Comparison of ENCODE assay signal across 8 cellular contexts in the genomic region with DNA sequence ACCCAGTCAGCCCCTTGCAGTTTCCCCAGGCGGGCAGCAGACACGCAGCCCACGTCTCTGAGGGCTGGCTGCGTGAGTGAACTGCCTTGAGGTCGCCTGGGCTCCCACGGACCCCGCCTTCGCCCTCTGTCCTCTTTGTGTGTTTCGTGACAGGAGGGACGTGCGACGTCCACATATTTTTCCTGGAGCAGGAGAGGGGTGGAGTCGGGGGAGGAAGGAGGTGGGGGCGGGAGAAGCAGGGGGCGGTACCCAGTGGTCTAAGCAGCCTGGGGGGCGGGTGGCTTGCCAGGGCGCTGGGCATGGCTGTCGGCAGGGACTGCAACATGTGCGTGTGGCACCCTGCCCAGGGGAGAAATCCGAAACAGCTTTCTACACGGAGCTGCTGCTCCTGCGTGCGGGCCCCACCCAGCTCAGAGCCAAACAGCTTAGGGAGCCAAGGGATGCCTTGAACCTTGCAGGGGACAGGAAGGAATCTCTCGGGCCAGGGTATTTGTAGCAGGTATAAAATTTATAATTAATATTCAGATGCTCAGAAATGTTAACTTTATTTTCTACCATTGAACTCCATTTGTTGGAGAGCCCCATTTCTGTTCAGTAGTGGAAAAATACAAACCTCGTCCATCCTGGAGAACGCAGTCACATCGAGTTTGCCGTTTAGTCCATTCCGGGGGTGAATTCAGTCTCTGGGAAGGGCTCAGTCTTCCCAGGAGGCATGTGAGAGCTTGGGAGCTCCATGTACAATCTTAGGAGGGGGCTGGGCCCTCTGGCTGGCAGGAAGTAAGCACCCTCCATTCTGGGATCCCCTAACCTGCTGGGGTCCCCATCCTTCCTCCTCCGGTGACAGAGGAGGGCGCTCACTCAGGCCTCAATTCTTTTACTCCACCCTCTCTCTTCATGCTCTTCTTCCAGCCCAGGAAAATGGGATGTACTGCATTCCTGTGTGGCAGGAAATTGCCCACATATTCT.
DNase-seq lines count a peak whose midpoint lies in the region; ATAC-seq lines count a peak whose summit lies in the region.

No MANE protein-coding gene starts in this region.

- no peak overlapping the region for H3K4me3 Mint-ChIP-seq in activated CD4-positive, alpha-beta T cell treated with anti-CD3 and anti-CD28 coated beads for 36 hours
- peak overlapping the region; percentile 65 for H3K4me3 Mint-ChIP-seq in stimulated activated naive CD8-positive, alpha-beta T cell treated with anti-CD3 and anti-CD28 coated beads, Interleukin-15, Interleukin-2, amounts not matched to agents 100 ng/mL and 50 ng/mL, for 24 hours

- CTCF ChIA-PET in activated CD4-positive, alpha-beta T cell treated with anti-CD3 and anti-CD28 coated beads for 36 hours (lab: Charles Lee) = interaction anchor here (0.6 to 1.3 kb wide), 3 partner anchors 213 to 218 kb away, joined by 3 read pairs; no protein-coding TSS in a partner anchor

- POLR2A ChIA-PET in activated CD4-positive, alpha-beta T cell treated with anti-CD3 and anti-CD28 coated beads for 36 hours (lab: Charles Lee) = interaction anchor here (0.6 kb wide), 1 partner anchor 47 kb away, joined by 5 read pairs; no protein-coding TSS in a partner anchor

- DNase-seq in activated CD4-positive, alpha-beta T cell treated with anti-CD3 and anti-CD28 coated beads for 36 hours = peak; percentile 33
- no peak for DNase-seq in activated CD4-positive, alpha-beta T cell treated with anti-CD3 and anti-CD28 coated beads, Interleukin-2, amount 50 U/mL, for 4 hours
- DNase-seq in NCI-H748 (lab: John Stamatoyannopoulos, UW; ENCODE audit: unreplicated experiment) (peak; percentile 66), left colon (peak; percentile 67 to 69)
- no peak for DNase-seq in stimulated activated CD4-positive, alpha-beta T cell treated with anti-CD3 and anti-CD28 coated beads, Interleukin-2, amount 100 ng/mL, for 48 hours
- no peak for DNase-seq in effector CD8-positive, alpha-beta T cell (lab: John Stamatoyannopoulos, UW)

- intact Hi-C loops in activated CD4-positive, alpha-beta T cell treated with anti-CD3 and anti-CD28 coated beads for 36 hours (cut with DNase I, micrococcal nuclease) = no loop called here
- intact Hi-C loops in left colon (cut with DNase I, micrococcal nuclease) = no loop called here

- H3K36me3 Mint-ChIP-seq in activated CD4-positive, alpha-beta T cell treated with anti-CD3 and anti-CD28 coated beads for 36 hours (ENCODE audit: low read depth) = no peaks in the 10 kb centered on the region
- no peaks in the 10 kb centered on the region for H3K36me3 Mint-ChIP-seq in stimulated activated naive CD8-positive, alpha-beta T cell treated with anti-CD3 and anti-CD28 coated beads, Interleukin-15, Interleukin-2, amounts not matched to agents 100 ng/mL and 50 ng/mL, for 24 hours (ENCODE audit: low read depth)

- H3K27me3 Mint-ChIP-seq in activated CD4-positive, alpha-beta T cell treated with anti-CD3 and anti-CD28 coated beads for 36 hours = peaks cover 5% of the 10 kb centered on the region
- peaks cover 15% of the 10 kb centered on the region for H3K27me3 Mint-ChIP-seq in stimulated activated naive CD8-positive, alpha-beta T cell treated with anti-CD3 and anti-CD28 coated beads, Interleukin-15, Interleukin-2, amounts not matched to agents 100 ng/mL and 50 ng/mL, for 24 hours

- no peak for ATAC-seq in activated CD4-positive, alpha-beta T cell treated with anti-CD3 and anti-CD28 coated beads for 36 hours
- peak; percentile 91 for ATAC-seq in left colon

- no peaks in the 10 kb centered on the region for H3K9me3 Mint-ChIP-seq in activated CD4-positive, alpha-beta T cell treated with anti-CD3 and anti-CD28 coated beads for 36 hours (ENCODE audit: low read depth)
- no peaks in the 10 kb centered on the region for H3K9me3 Mint-ChIP-seq in stimulated activated naive CD8-positive, alpha-beta T cell treated with anti-CD3 and anti-CD28 coated beads, Interleukin-15, Interleukin-2, amounts not matched to agents 100 ng/mL and 50 ng/mL, for 24 hours

- H3K27ac ChIP-seq in cingulate gyrus (ENCODE audit: low read depth, low read length) = peak overlapping the region; percentile 47

- H3K4me1 Mint-ChIP-seq in activated CD4-positive, alpha-beta T cell treated with anti-CD3 and anti-CD28 coated beads for 36 hours = peaks cover 26% of the 10 kb centered on the region
- peaks cover 34% of the 10 kb centered on the region for H3K4me1 Mint-ChIP-seq in stimulated activated naive CD8-positive, alpha-beta T cell treated with anti-CD3 and anti-CD28 coated beads, Interleukin-15, Interleukin-2, amounts not matched to agents 100 ng/mL and 50 ng/mL, for 24 hours (ENCODE audit: low read depth)

- H3K27ac Mint-ChIP-seq in activated CD4-positive, alpha-beta T cell treated with anti-CD3 and anti-CD28 coated beads for 36 hours = no peak overlapping the region
- peak overlapping the region; percentile 66 for H3K27ac Mint-ChIP-seq in stimulated activated naive CD8-positive, alpha-beta T cell treated with anti-CD3 and anti-CD28 coated beads, Interleukin-15, Interleukin-2, amounts not matched to agents 100 ng/mL and 50 ng/mL, for 24 hours

Comparison
In these comparisons a context has a peak if more than half of its experiments do, and no peak if none do; other contexts are left out.
1. DNase-seq: peak in activated CD4-positive, alpha-beta T cell treated with anti-CD3 and anti-CD28 coated beads for 36 hours (single experiment), NCI-H748 (single experiment) and left colon (2 of 2); none in activated CD4-positive, alpha-beta T cell treated with anti-CD3 and anti-CD28 coated beads, Interleukin-2, amount 50 U/mL, for 4 hours (0 of 2), stimulated activated CD4-positive, alpha-beta T cell treated with anti-CD3 and anti-CD28 coated beads, Interleukin-2, amount 100 ng/mL, for 48 hours (0 of 2) and effector CD8-positive, alpha-beta T cell (single experiment).